In the genomic region with DNA sequence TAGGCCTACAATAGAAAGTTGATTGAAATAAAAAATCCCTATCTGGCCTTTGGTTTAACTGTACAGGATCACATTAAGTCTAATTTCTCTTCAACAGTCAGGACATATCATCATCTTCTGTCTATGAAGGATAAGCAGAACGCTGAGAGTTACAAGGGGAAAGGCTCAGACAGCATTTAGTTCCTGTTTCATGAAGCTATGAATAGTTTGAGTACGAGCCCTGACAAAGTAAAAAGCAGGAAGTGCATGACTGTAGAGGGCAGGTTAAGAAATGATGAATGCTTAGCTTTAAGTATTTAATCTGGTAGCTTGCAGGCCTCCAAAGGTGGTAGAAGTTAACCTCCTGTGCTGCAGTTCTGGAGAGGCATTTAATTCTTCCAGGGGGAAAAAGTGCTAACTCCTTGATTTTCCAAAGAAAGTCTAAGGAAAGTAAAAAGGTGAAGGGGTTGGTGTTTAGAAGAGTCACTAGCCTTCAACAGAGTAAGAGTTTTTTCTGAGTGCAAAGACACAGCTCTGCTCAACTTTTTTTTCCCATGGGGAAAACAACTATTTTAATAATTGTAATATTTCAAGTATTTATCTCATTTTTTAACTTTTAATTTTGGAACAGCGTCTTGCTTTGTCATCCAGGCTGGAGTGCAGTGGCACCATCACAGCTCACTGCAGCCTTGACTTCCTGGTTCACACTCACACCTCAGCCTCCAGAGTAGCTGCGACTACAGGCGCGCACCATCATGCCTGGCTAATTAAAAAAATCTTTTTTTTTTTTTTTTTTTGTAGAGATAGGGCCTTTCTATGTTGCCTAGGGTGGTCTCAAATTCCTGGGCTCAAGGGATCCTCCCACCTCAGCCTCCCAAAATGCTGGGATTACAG, we compare ENCODE assay signal across 8 cellular contexts.
DNase-seq lines count a peak whose midpoint lies in the region; ATAC-seq and TF ChIP-seq lines count a peak whose summit lies in the region.

No MANE protein-coding gene starts in this region.

- TF ChIP-seq POLR2A in ovary (IDR thresholded peaks at IDR 0.05), result no peak

- no peak overlapping the region for H4K5ac ChIP-seq in mesendoderm (ENCODE audit: low read length)

- H3K27me3 ChIP-seq in mesendoderm (ENCODE audit: insufficient read depth, low read length, poor library complexity) (no peaks in the 10 kb centered on the region), ovary (no peaks in the 10 kb centered on the region)

- H2BK5ac ChIP-seq in mesendoderm (ENCODE audit: low read length), result no peak overlapping the region

- H3K27ac Mint-ChIP-seq in activated T-helper 2 cell treated with anti-CD3 and anti-CD28 coated beads, Interferon-gamma antibody, Interleukin-2, Interleukin-4, amounts not matched to agents 10 μg/mL and 5 μg/mL and 100 μg/mL, durations not matched to agents 14 hours and 24 hours and 36 hours, result peak overlapping the region; percentile 63

- H2BK120ac ChIP-seq in mesendoderm (ENCODE audit: low read depth, low read length), result no peak overlapping the region

- no peak overlapping the region for H3K4ac ChIP-seq in mesendoderm (ENCODE audit: low read depth, low read length)

- H3K23ac ChIP-seq in mesendoderm (ENCODE audit: low read length), result no peak overlapping the region

- DNase-seq in CD1c-positive myeloid dendritic cell (ENCODE audit: extremely low spot score), result peak; percentile 74
- no peak for DNase-seq in activated T-helper 2 cell treated with anti-CD3 and anti-CD28 coated beads, Interferon-gamma antibody, Interleukin-2, Interleukin-4, amounts not matched to agents 10 μg/mL and 5 μg/mL and 100 μg/mL, durations not matched to agents 14 hours and 24 hours and 36 hours (ENCODE audit: low spot score)
- DNase-seq in mesendoderm, result no peak
- no peak for DNase-seq in amniotic stem cell (lab: John Stamatoyannopoulos, UW)
- DNase-seq in OCI-M2 (lab: John Stamatoyannopoulos, UW; ENCODE audit: unreplicated experiment), result no peak
- no peak for DNase-seq in ovary

- H2BK15ac ChIP-seq in mesendoderm (replicated peaks; ENCODE audit: low read depth), result no peak overlapping the region

- ATAC-seq in GM19438 (IDR thresholded peaks at IDR 0.05; ENCODE audit: low read depth, unreplicated experiment) (peak; percentile 98), HG03439 (IDR thresholded peaks at IDR 0.05; ENCODE audit: unreplicated experiment) (peak; percentile 98)

- intact Hi-C loops in activated T-helper 2 cell treated with anti-CD3 and anti-CD28 coated beads, Interferon-gamma antibody, Interleukin-2, Interleukin-4, amounts not matched to agents 10 μg/mL and 5 μg/mL and 100 μg/mL, durations not matched to agents 14 hours and 24 hours and 36 hours (cut with micrococcal nuclease), result no loop called here
- intact Hi-C loops in ovary (cut with DNase I), result no loop called here

- no peaks in the 10 kb centered on the region for H3K9me3 ChIP-seq in ovary

- no peaks in the 10 kb centered on the region for H3K27me3 Mint-ChIP-seq in activated T-helper 2 cell treated with anti-CD3 and anti-CD28 coated beads, Interferon-gamma antibody, Interleukin-2, Interleukin-4, amounts not matched to agents 10 μg/mL and 5 μg/mL and 100 μg/mL, durations not matched to agents 14 hours and 24 hours and 36 hours (ENCODE audit: low read depth)

- H2AK5ac ChIP-seq in mesendoderm (ENCODE audit: low read length), result no peak overlapping the region

- H3K36me3 Mint-ChIP-seq in activated T-helper 2 cell treated with anti-CD3 and anti-CD28 coated beads, Interferon-gamma antibody, Interleukin-2, Interleukin-4, amounts not matched to agents 10 μg/mL and 5 μg/mL and 100 μg/mL, durations not matched to agents 14 hours and 24 hours and 36 hours (ENCODE audit: low read depth), result peaks cover 45% of the 10 kb centered on the region

- peak overlapping the region; percentile 5 for H4K8ac ChIP-seq in mesendoderm (ENCODE audit: low read depth, low read length)

- peaks cover 8% of the 10 kb centered on the region for H3K4me1 Mint-ChIP-seq in activated T-helper 2 cell treated with anti-CD3 and anti-CD28 coated beads, Interferon-gamma antibody, Interleukin-2, Interleukin-4, amounts not matched to agents 10 μg/mL and 5 μg/mL and 100 μg/mL, durations not matched to agents 14 hours and 24 hours and 36 hours (ENCODE audit: low read depth)

- no peaks in the 10 kb centered on the region for H3K4me1 ChIP-seq in mesendoderm (ENCODE audit: control insufficient read depth, low read depth, low read length)
- H3K4me1 ChIP-seq in ovary (ENCODE audit: insufficient read depth), result no peaks in the 10 kb centered on the region

- H3K27ac ChIP-seq in mesendoderm (ENCODE audit: low read depth, low read length) (no peak overlapping the region), ovary (no peak overlapping the region)

- no peak overlapping the region for H3K4me2 ChIP-seq in mesendoderm (ENCODE audit: low read length)

- TF ChIP-seq EP300 in ovary (IDR thresholded peaks at IDR 0.05), result no peak

- H3K4me3 Mint-ChIP-seq in activated T-helper 2 cell treated with anti-CD3 and anti-CD28 coated beads, Interferon-gamma antibody, Interleukin-2, Interleukin-4, amounts not matched to agents 10 μg/mL and 5 μg/mL and 100 μg/mL, durations not matched to agents 14 hours and 24 hours and 36 hours (ENCODE audit: low read depth), result no peak overlapping the region

- H3K79me1 ChIP-seq in mesendoderm (ENCODE audit: low read length), result peaks cover 7% of the 10 kb centered on the region

- no peak overlapping the region for H3K4me3 ChIP-seq in mesendoderm (ENCODE audit: low read length)
- H3K4me3 ChIP-seq in ovary, result no peak overlapping the region

- H3K18ac ChIP-seq in mesendoderm (ENCODE audit: low read length), result no peak overlapping the region

- peaks cover 4% of the 10 kb centered on the region for H3K79me2 ChIP-seq in mesendoderm (ENCODE audit: control insufficient read depth, insufficient read depth, low read length)

- no CpG with 5 or more reads among the region's 6 CpGs for WGBS in mesendoderm (ENCODE audit: extremely low coverage, insufficient coverage, low lambda C conversion rate)
- WGBS in ovary, 3 donors, result 83 to 91% (median 86%) methylated on average over 6 of the region's 6 CpGs

- TF ChIP-seq CTCF in ovary (IDR thresholded peaks at IDR 0.05), result no peak

- no peak overlapping the region for H3K56ac ChIP-seq in mesendoderm (ENCODE audit: low read length)

- peaks cover 9% of the 10 kb centered on the region for H3K36me3 ChIP-seq in mesendoderm (ENCODE audit: control insufficient read depth, insufficient read depth, low read length)
- H3K36me3 ChIP-seq in ovary, result no peaks in the 10 kb centered on the region

- no peak overlapping the region for H3K9ac ChIP-seq in mesendoderm (ENCODE audit: low read length)

- peaks cover 12% of the 10 kb centered on the region for H3K9me3 Mint-ChIP-seq in activated T-helper 2 cell treated with anti-CD3 and anti-CD28 coated beads, Interferon-gamma antibody, Interleukin-2, Interleukin-4, amounts not matched to agents 10 μg/mL and 5 μg/mL and 100 μg/mL, durations not matched to agents 14 hours and 24 hours and 36 hours
